ENCODE assay signal across 32 cellular contexts in the genomic region with DNA sequence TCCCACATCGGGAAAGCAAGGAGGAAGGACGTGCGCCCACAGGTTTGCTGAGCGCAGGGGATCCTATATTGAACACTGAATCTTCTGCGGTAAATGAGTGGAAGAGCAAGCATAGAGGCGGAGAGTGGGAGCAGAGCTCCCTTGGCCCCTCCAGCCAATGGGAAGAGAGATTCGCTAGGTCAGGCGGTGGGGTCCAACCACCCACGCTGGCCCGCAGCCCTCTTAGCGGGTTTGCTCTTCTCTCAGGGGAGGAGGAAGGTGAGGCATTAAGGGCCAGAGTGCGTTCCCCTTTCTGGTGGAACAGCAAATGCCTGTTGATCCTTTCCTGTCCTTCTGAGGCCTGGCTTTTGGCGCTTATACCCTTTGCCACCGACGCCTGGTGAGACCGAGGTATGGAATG. TPM values are rescaled to one million over a fixed set of nuclear protein-coding genes. Genes with fewer than 3 reads are reported as not detected.
"Had no signal": no experiment of that assay in that cellular context is flagged by ENCODE, and none has a peak within 500 bp of the region (broad histone marks: within the 10 kb centered on the region; RNA-seq: fewer than 3 reads in every experiment).

No MANE protein-coding gene starts in this region.

- H3K27ac Mint-ChIP-seq: activated CD8-positive, alpha-beta T cell treated with anti-CD3 and anti-CD28 coated beads for 36 hours; activated naive CD8-positive, alpha-beta T cell; activated T-helper 17 cell treated with anti-CD3 and anti-CD28 coated beads, Interleukin-2, amount 50 U/mL, for 72 hours; effector memory CD8-positive, alpha-beta T cell had no signal

- H3K27ac ChIP-seq: brain microvascular endothelial cell, esophagus muscularis mucosa, foreskin keratinocyte, gastrocnemius medialis had no signal

- H3K4me3 Mint-ChIP-seq: activated CD8-positive, alpha-beta T cell treated with anti-CD3 and anti-CD28 coated beads for 36 hours; activated naive CD8-positive, alpha-beta T cell; activated T-cell treated with anti-CD3 and anti-CD28 coated beads, Interleukin-2, amount 50 U/mL, for 4 hours; activated T-helper 17 cell treated with anti-CD3 and anti-CD28 coated beads, Interleukin-2, amount 50 U/mL, for 72 hours; central memory CD8-positive, alpha-beta T cell; effector memory CD8-positive, alpha-beta T cell had no signal

- H3K36me3 Mint-ChIP-seq: activated naive CD8-positive, alpha-beta T cell had no signal

- FAIRE-seq: astrocyte, bronchial epithelial cell, colon had no signal

- DNase-seq: activated CD4-positive, alpha-beta T cell treated with anti-CD3 and anti-CD28 coated beads for 1 hour; activated CD4-positive, alpha-beta T cell treated with anti-CD3 and anti-CD28 coated beads for 4 hours; activated CD4-positive, alpha-beta T cell treated with anti-CD3 and anti-CD28 coated beads, Interleukin-2, amount 50 U/mL, for 1 hour; activated CD4-positive, alpha-beta T cell treated with anti-CD3 and anti-CD28 coated beads, Interleukin-2, amount 50 U/mL, for 48 hours; activated CD8-positive, alpha-beta memory T cell treated with anti-CD3 and anti-CD28 coated beads for 24 hours; activated CD8-positive, alpha-beta T cell treated with anti-CD3 and anti-CD28 coated beads for 36 hours; activated effector memory CD4-positive, alpha-beta T cell treated with Interleukin-2 at 50 U/mL for 16 hours; activated gamma-delta T cell treated with Interleukin-2 at 50 U/mL for 16 hours; activated naive CD4-positive, alpha-beta T cell treated with anti-CD3 and anti-CD28 coated beads, Interleukin-2, amount 50 U/mL, for 16 hours; activated naive CD4-positive, alpha-beta T cell treated with Interleukin-2 at 50 U/mL for 16 hours; activated T-cell treated with anti-CD3 and anti-CD28 coated beads, Interleukin-2, amount 50 U/mL, for 4 hours; amniotic stem cell; anterior cingulate cortex; brain microvascular endothelial cell; cortex of kidney; dermis blood vessel endothelial cell; effector CD4-positive, alpha-beta T cell; effector memory CD8-positive, alpha-beta T cell; erythroblast; foreskin keratinocyte; gastrocnemius medialis; T-helper 2 cell had no signal

- H3K36me3 ChIP-seq: brain microvascular endothelial cell, esophagus muscularis mucosa, gastrocnemius medialis had no signal

- H3K9me3 ChIP-seq: esophagus muscularis mucosa, gastrocnemius medialis had no signal

- H3K4me1 Mint-ChIP-seq: activated T-helper 17 cell treated with anti-CD3 and anti-CD28 coated beads, Interleukin-2, amount 50 U/mL, for 72 hours; central memory CD8-positive, alpha-beta T cell had no signal

- H3K9me3 Mint-ChIP-seq: activated CD8-positive, alpha-beta T cell treated with anti-CD3 and anti-CD28 coated beads for 36 hours; activated T-cell treated with anti-CD3 and anti-CD28 coated beads, Interleukin-2, amount 50 U/mL, for 4 hours; activated T-helper 17 cell treated with anti-CD3 and anti-CD28 coated beads, Interleukin-2, amount 50 U/mL, for 72 hours; central memory CD8-positive, alpha-beta T cell; effector memory CD8-positive, alpha-beta T cell had no signal

- H3K4me3 ChIP-seq: esophagus muscularis mucosa, gastrocnemius medialis had no signal

- H3K4me1 ChIP-seq: esophagus muscularis mucosa, foreskin keratinocyte, gastrocnemius medialis had no signal

- H3K27me3 Mint-ChIP-seq: activated CD8-positive, alpha-beta T cell treated with anti-CD3 and anti-CD28 coated beads for 36 hours; activated T-helper 17 cell treated with anti-CD3 and anti-CD28 coated beads, Interleukin-2, amount 50 U/mL, for 72 hours; central memory CD8-positive, alpha-beta T cell had no signal

- H3K27me3 ChIP-seq: brain microvascular endothelial cell, esophagus muscularis mucosa, foreskin keratinocyte, gastrocnemius medialis had no signal

RNA-seq across cellular contexts. Expression of a gene that starts 10.6 kb away (rescaled TPM):
- total RNA-seq: activated T-cell treated with anti-CD3 and anti-CD28 coated beads, Interleukin-2, amount 50 U/mL, for 4 hours; astrocyte; cardiac septum; dermis blood vessel endothelial cell; esophagus muscularis mucosa; gastrocnemius medialis had no signal
- polyA plus RNA-seq: foreskin keratinocyte had no signal

RNA-seq across cellular contexts. Expression of a gene that starts 10.7 kb away (rescaled TPM):
- total RNA-seq: activated CD8-positive, alpha-beta T cell treated with anti-CD3 and anti-CD28 coated beads for 36 hours; activated T-cell treated with anti-CD3 and anti-CD28 coated beads, Interleukin-2, amount 50 U/mL, for 4 hours; activated T-helper 17 cell treated with anti-CD3 and anti-CD28 coated beads, Interleukin-2, amount 50 U/mL, for 72 hours; T-helper 1 cell treated with Interleukin-12 subunit alpha and Interleukin-12 subunit beta and Interleukin-4 antibody, amounts not matched to agents 30 ng/mL and 1 ng/mL, for 36 hours had no signal

RNA-seq across cellular contexts. Expression of a gene that starts 58.0 kb away (rescaled TPM):
- total RNA-seq: activated CD8-positive, alpha-beta T cell treated with anti-CD3 and anti-CD28 coated beads for 36 hours; activated T-cell treated with anti-CD3 and anti-CD28 coated beads, Interleukin-2, amount 50 U/mL, for 4 hours; activated T-helper 17 cell treated with anti-CD3 and anti-CD28 coated beads, Interleukin-2, amount 50 U/mL, for 72 hours; astrocyte; bronchial epithelial cell; cardiac septum; dermis blood vessel endothelial cell; esophagus muscularis mucosa; foreskin keratinocyte; gastrocnemius medialis; T-helper 1 cell treated with Interleukin-12 subunit alpha and Interleukin-12 subunit beta and Interleukin-4 antibody, amounts not matched to agents 30 ng/mL and 1 ng/mL, for 36 hours had no signal
- polyA plus RNA-seq: adipose tissue, foreskin keratinocyte had no signal
